In genomic region chr11:123454060-123454651, GRCh38 we compare ENCODE assay signal across 9 cellular contexts. TPM values are rescaled to one million over a fixed set of nuclear protein-coding genes. Genes with fewer than 3 reads are reported as not detected.
DNase-seq lines count a peak whose midpoint lies in the region; ATAC-seq and TF ChIP-seq lines count a peak whose summit lies in the region.
"Had no signal": no experiment of that assay in that cellular context is flagged by ENCODE, and none has a peak within 500 bp of the region (broad histone marks: within the 10 kb centered on the region; RNA-seq: fewer than 3 reads in every experiment).

No MANE protein-coding gene starts in this region.

- no peak for TF ChIP-seq POLR2A in heart left ventricle (IDR thresholded peaks at IDR 0.05)
- TF ChIP-seq POLR2A in thyroid gland (IDR thresholded peaks at IDR 0.05), result no peak

- no peaks in the 10 kb centered on the region for H3K9me3 Mint-ChIP-seq in activated CD4-positive, alpha-beta memory T cell treated with anti-CD3 and anti-CD28 coated beads for 36 hours

- WGBS in heart left ventricle, 4 donors, result 47 to 64% (median 57%) methylated on average over 7 of the region's 7 CpGs
- 78 to 79% methylated on average over 7 of the region's 7 CpGs for WGBS in thyroid gland, 2 donors

- ATAC-seq in heart left ventricle (peak in 3 of 4 donors; percentile 2 to 70 (median 50)), left ventricle myocardium superior (no peak), foreskin keratinocyte (peak; percentile 94), GM21528 (IDR thresholded peaks at IDR 0.05; ENCODE audit: low FRiP score, unreplicated experiment) (no peak), HG02970 (IDR thresholded peaks at IDR 0.05; ENCODE audit: low FRiP score, unreplicated experiment) (no peak)

- H3K36me3 ChIP-seq in heart left ventricle (peaks cover 0 to 3% (median 0%) of the 10 kb centered on the region in 9 donors), thyroid gland (no peaks in the 10 kb centered on the region)
- H3K36me3 ChIP-seq: SJSA1 had no signal

- H3K4me1 ChIP-seq in heart left ventricle, result peaks cover 0 to 74% (median 28%) of the 10 kb centered on the region in 12 donors
- peaks cover 5% of the 10 kb centered on the region for H3K4me1 ChIP-seq in foreskin keratinocyte
- peaks cover 0 to 9% of the 10 kb centered on the region in 2 donors for H3K4me1 ChIP-seq in thyroid gland
- H3K4me1 ChIP-seq: SJSA1 had no signal

- H3K4me3 ChIP-seq in heart left ventricle, result peak overlapping the region in 1 of 12 donors; percentile 1
- H3K4me3 ChIP-seq in thyroid gland (replicated peaks in 1 of 3), result no peak overlapping the region
- H3K4me3 ChIP-seq: SJSA1 had no signal

- H3K27ac ChIP-seq in heart left ventricle (peak overlapping the region in 8 of 12 donors; percentile 2 to 78 (median 28)), foreskin keratinocyte (no peak overlapping the region), substantia nigra (ENCODE audit: low read depth, low read length, poor library complexity, severe bottlenecking) (no peak overlapping the region), thyroid gland (no peak overlapping the region)
- H3K27ac ChIP-seq: SJSA1 had no signal

- TF ChIP-seq CTCF in heart left ventricle (IDR thresholded peaks at IDR 0.05) (no peak), foreskin keratinocyte (conservative IDR thresholded peaks at IDR 0.05) (no peak), thyroid gland (IDR thresholded peaks at IDR 0.05) (no peak)

- peaks cover 82% of the 10 kb centered on the region for H3K4me1 Mint-ChIP-seq in activated CD4-positive, alpha-beta memory T cell treated with anti-CD3 and anti-CD28 coated beads for 36 hours (ENCODE audit: low read depth)

- H3K27me3 Mint-ChIP-seq in activated CD4-positive, alpha-beta memory T cell treated with anti-CD3 and anti-CD28 coated beads for 36 hours, result no peaks in the 10 kb centered on the region

- H3K4me3 Mint-ChIP-seq in activated CD4-positive, alpha-beta memory T cell treated with anti-CD3 and anti-CD28 coated beads for 36 hours, result peak overlapping the region; percentile 74

- peak overlapping the region; percentile 97 for H3K27ac Mint-ChIP-seq in activated CD4-positive, alpha-beta memory T cell treated with anti-CD3 and anti-CD28 coated beads for 36 hours

- POLR2A ChIA-PET in activated CD4-positive, alpha-beta memory T cell treated with anti-CD3 and anti-CD28 coated beads for 36 hours (lab: Charles Lee), result interaction anchor here (1.1 to 1.8 kb wide), 5 partner anchors 15 to 97 kb away, joined by 3 to 11 read pairs (median 4); no protein-coding TSS in a partner anchor

- H3K36me3 Mint-ChIP-seq in activated CD4-positive, alpha-beta memory T cell treated with anti-CD3 and anti-CD28 coated beads for 36 hours, result peaks cover 18% of the 10 kb centered on the region

- DNase-seq in heart left ventricle (peak in 1 of 5 donors; percentile 49), left ventricle myocardium superior (no peak), foreskin keratinocyte (peak; percentile 47 to 84), substantia nigra (lab: John Stamatoyannopoulos, UW) (no peak), thyroid gland (no peak)
- DNase-seq in activated CD4-positive, alpha-beta memory T cell treated with anti-CD3 and anti-CD28 coated beads for 36 hours, result peak; percentile 92

- H3K27me3 ChIP-seq in heart left ventricle (no peaks in the 10 kb centered on the region), foreskin keratinocyte (no peaks in the 10 kb centered on the region), thyroid gland (no peaks in the 10 kb centered on the region)
- H3K27me3 ChIP-seq: SJSA1 had no signal

- intact Hi-C loops in heart left ventricle (cut with DNase I), result no loop called here
- intact Hi-C loops in left ventricle myocardium superior (cut with micrococcal nuclease), result no loop called here
- intact Hi-C loops in activated CD4-positive, alpha-beta memory T cell treated with anti-CD3 and anti-CD28 coated beads for 36 hours (cut with micrococcal nuclease), result loop anchor here (1.0 to 10.0 kb wide), 10 partner anchors 17 to 799 kb away; partner anchors contain the start of genes HSPA8 and UBASH3B
- intact Hi-C loops in thyroid gland (cut with DNase I), result no loop called here

- H3K9me3 ChIP-seq in heart left ventricle, result no peaks in the 10 kb centered on the region
- no peaks in the 10 kb centered on the region for H3K9me3 ChIP-seq in thyroid gland
- H3K9me3 ChIP-seq: SJSA1 had no signal

- CTCF ChIA-PET in activated CD4-positive, alpha-beta memory T cell treated with anti-CD3 and anti-CD28 coated beads for 36 hours (lab: Charles Lee), result interaction anchor here (0.8 to 3.4 kb wide), 9 partner anchors 9 to 153 kb away, joined by 3 to 18 read pairs (median 4); no protein-coding TSS in a partner anchor

RNA-seq across cellular contexts. Expression of gene GRAMD1B, which starts 24.1 kb away (rescaled TPM):
- total RNA-seq in heart left ventricle (10 to 100 TPM; 12.7 to 42.5 (median 23.0) TPM), left ventricle myocardium superior (12.2 TPM), foreskin keratinocyte (0.04 and 0.07 TPM in 2 replicates), thyroid gland (10 to 100 TPM in 2 of 4 donors, 1 to 10 TPM in 2; 7.0 to 22.7 (median 9.2) TPM)
- polyA plus RNA-seq in heart left ventricle (10 to 100 TPM in 1 of 2 donors, 1 to 10 TPM in 1; 8.6 to 38.1 TPM), foreskin keratinocyte (0.03 and 0.09 TPM in 2 replicates)
- total RNA-seq in activated CD4-positive, alpha-beta memory T cell treated with anti-CD3 and anti-CD28 coated beads for 36 hours, result 10 to 100 TPM; 36.8 to 39.0 TPM

Comparison
In these comparisons a context has a peak if more than half of its experiments do, and no peak if none do; other contexts are left out.
1. ATAC-seq: peak in heart left ventricle (3 of 4) and foreskin keratinocyte (single experiment); none in left ventricle myocardium superior (single experiment), GM21528 (single experiment) and HG02970 (single experiment).
2. DNase-seq: peak in activated CD4-positive, alpha-beta memory T cell treated with anti-CD3 and anti-CD28 coated beads for 36 hours (single experiment) and foreskin keratinocyte (2 of 2); none in left ventricle myocardium superior (single experiment), substantia nigra (0 of 49) and thyroid gland (0 of 2).
3. H3K27ac ChIP-seq: peak in heart left ventricle (8 of 12); none in foreskin keratinocyte (single experiment), substantia nigra (single experiment) and thyroid gland (0 of 3).